16 cellular contexts compared by ENCODE assay signal in the genomic region with DNA sequence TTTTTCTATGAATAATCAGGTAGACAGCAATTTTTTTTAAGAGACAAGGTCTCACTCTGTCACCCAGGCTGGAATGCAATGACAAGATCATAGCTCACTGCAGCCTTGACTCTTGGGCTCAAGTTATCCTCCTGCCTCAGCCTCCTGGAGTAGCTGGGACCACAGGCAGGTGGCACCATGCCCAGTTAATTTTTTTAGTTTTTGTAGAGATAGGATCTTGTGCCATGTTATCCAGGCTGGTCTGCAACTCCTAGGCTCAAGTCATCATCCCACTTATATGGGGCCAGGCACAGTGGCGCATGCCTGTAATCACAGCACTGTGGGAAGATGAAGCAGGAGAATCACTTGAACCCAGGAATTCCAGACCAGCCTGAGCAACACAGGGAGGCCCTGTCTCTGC. TPM values are rescaled to one million over a fixed set of nuclear protein-coding genes. Genes with fewer than 3 reads are reported as not detected.
DNase-seq lines count a peak whose midpoint lies in the region; ATAC-seq and TF ChIP-seq lines count a peak whose summit lies in the region.
"Had no signal": no experiment of that assay in that cellular context is flagged by ENCODE, and none has a peak within 500 bp of the region (broad histone marks: within the 10 kb centered on the region; RNA-seq: fewer than 3 reads in every experiment).

No MANE protein-coding gene starts in this region.

- DNase-seq in EL (peak; percentile 52), RPMI7951 (ENCODE audit: low read depth) (peak; percentile 48), islet precursor cell (peak; percentile 22), smooth muscle cell (lab: John Stamatoyannopoulos, UW; ENCODE audit: unreplicated experiment) (no peak), NCI-H2029 treated with DMSO at 0.1 percent for 48 hours (lab: John Stamatoyannopoulos, UW) (no peak), sciatic nerve (ENCODE audit: low spot score) (no peak)
- DNase-seq: AML-193, COR-L47, H9, Kasumi-1, NCI-H1105 treated with DMSO at 0.1 percent for 48 hours, NCI-H187, NCI-H2171 treated with DMSO at 0.1 percent for 48 hours, NCI-H774 had no signal

- no peaks in the 10 kb centered on the region for H3K36me3 ChIP-seq in smooth muscle cell (ENCODE audit: low read depth)

- H4K20me1 ChIP-seq in smooth muscle cell (ENCODE audit: low read depth): peaks cover 51% of the 10 kb centered on the region

- 100% methylated on average over 1 of the region's 1 CpG for WGBS in smooth muscle cell (ENCODE audit: low lambda C conversion rate)

- intact Hi-C loops in sciatic nerve (cut with DNase I): no loop called here

- no peak overlapping the region for H3K4me2 ChIP-seq in smooth muscle cell

- H2AFZ ChIP-seq in smooth muscle cell (ENCODE audit: low read depth): no peak overlapping the region

- ATAC-seq in GM18909 (IDR thresholded peaks at IDR 0.05; ENCODE audit: poor library complexity, unreplicated experiment): no peak
- no peak for ATAC-seq in sciatic nerve

- H3K9me3 ChIP-seq in smooth muscle cell (replicated peaks; ENCODE audit: low read depth): no peaks in the 10 kb centered on the region

- peak overlapping the region; percentile 87 for H3K27ac ChIP-seq in smooth muscle cell (ENCODE audit: low read depth)

- peaks cover 23% of the 10 kb centered on the region for H3K4me1 ChIP-seq in smooth muscle cell (ENCODE audit: low read depth)

- peaks cover 19% of the 10 kb centered on the region for H3F3A ChIP-seq in smooth muscle cell (ENCODE audit: low read depth)

- H3K9ac ChIP-seq in smooth muscle cell (ENCODE audit: low read depth): no peak overlapping the region

- TF ChIP-seq CTCF in smooth muscle cell (IDR thresholded peaks at IDR 0.05; ENCODE audit: borderline replicate concordance, insufficient read depth, poor library complexity, severe bottlenecking): no peak

- peaks cover 87% of the 10 kb centered on the region for H3K79me2 ChIP-seq in smooth muscle cell (ENCODE audit: low read depth)

- H3K4me3 ChIP-seq in smooth muscle cell: no peak overlapping the region

- H3K27me3 ChIP-seq in smooth muscle cell (ENCODE audit: low read depth): no peaks in the 10 kb centered on the region

RNA-seq across cellular contexts. Expression of gene AFAP1, which starts 26.8 kb away (rescaled TPM):
- 31.4 and 33.0 TPM in 2 replicates for total RNA-seq in RPMI7951 (2014; rRNA removed; shearing (Covaris generic))
- 17.9 and 24.8 TPM in 2 replicates for total RNA-seq in smooth muscle cell
- polyA plus RNA-seq in smooth muscle cell: 12.6 and 15.8 TPM in 2 replicates
- 64.5 TPM for total RNA-seq in sciatic nerve
- polyA plus RNA-seq: CD14-positive monocyte had no signal

Comparison
In these comparisons a context has a peak if more than half of its experiments do, and no peak if none do; other contexts are left out.
1. DNase-seq: peak in EL (single experiment), RPMI7951 (single experiment) and islet precursor cell (single experiment); none in smooth muscle cell (single experiment), NCI-H2029 treated with DMSO at 0.1 percent for 48 hours (single experiment) and sciatic nerve (single experiment).